In the genomic region with DNA sequence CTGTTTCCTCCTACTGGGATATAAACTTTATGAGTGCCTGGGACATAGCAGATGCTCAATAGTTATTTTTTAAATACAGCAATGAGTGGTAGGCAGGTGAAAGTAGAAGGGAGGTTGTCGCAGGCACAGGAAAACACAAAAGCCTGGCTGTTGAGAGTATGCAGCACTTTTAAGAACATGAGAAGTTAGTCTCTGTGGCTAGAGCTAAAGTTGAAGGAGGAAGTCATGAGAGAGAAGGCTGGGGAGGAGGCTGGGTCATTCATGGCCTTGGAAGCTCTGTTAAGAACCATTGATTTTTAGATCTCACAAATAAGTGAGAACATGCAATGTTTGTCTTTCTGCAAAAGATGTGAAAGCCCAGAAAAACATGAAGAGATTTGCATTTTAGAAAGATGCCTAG, we compare ENCODE assay signal across 17 cellular contexts.
DNase-seq lines count a peak whose midpoint lies in the region; ATAC-seq lines count a peak whose summit lies in the region.
"Had no signal": no experiment of that assay in that cellular context is flagged by ENCODE, and none has a peak within 500 bp of the region (broad histone marks: within the 10 kb centered on the region; RNA-seq: fewer than 3 reads in every experiment).

No MANE protein-coding gene starts in this region.

- peaks cover 49% of the 10 kb centered on the region for H3K4me1 Mint-ChIP-seq in activated naive CD4-positive, alpha-beta T cell treated with anti-CD3 and anti-CD28 coated beads, Interleukin-2, amount 50 U/mL, for 24 hours
- peaks cover 18% of the 10 kb centered on the region for H3K4me1 Mint-ChIP-seq in activated T-helper 1 cell treated with anti-CD3 and anti-CD28 coated beads, Interleukin-12 subunit alpha, Interleukin-12 subunit beta, Interleukin-2, Interleukin-4 antibody, amounts not matched to agents 30 ng/mL and 10 ng/mL and 1 ng/mL, durations not matched to agents 14 hours and 24 hours and 36 hours (ENCODE audit: low read depth)
- H3K4me1 Mint-ChIP-seq in stimulated activated naive B cell treated with anti-CD40 and anti-IgM and Interleukin-4, amounts not matched to agents 10 μg/mL and 1 μg/mL and 100 μg/mL, for 72 hours, result peaks cover 7 to 8% of the 10 kb centered on the region in 2 donors

- intact Hi-C loops in activated T-helper 1 cell treated with anti-CD3 and anti-CD28 coated beads, Interleukin-12 subunit alpha, Interleukin-12 subunit beta, Interleukin-2, Interleukin-4 antibody, amounts not matched to agents 30 ng/mL and 10 ng/mL and 1 ng/mL, durations not matched to agents 14 hours and 24 hours and 36 hours (cut with micrococcal nuclease), result no loop called here

- no peaks in the 10 kb centered on the region for H3K36me3 Mint-ChIP-seq in activated naive CD4-positive, alpha-beta T cell treated with anti-CD3 and anti-CD28 coated beads, Interleukin-2, amount 50 U/mL, for 24 hours
- peaks cover 8% of the 10 kb centered on the region for H3K36me3 Mint-ChIP-seq in activated T-helper 1 cell treated with anti-CD3 and anti-CD28 coated beads, Interleukin-12 subunit alpha, Interleukin-12 subunit beta, Interleukin-2, Interleukin-4 antibody, amounts not matched to agents 30 ng/mL and 10 ng/mL and 1 ng/mL, durations not matched to agents 14 hours and 24 hours and 36 hours (ENCODE audit: low read depth)
- peaks cover 39 to 64% of the 10 kb centered on the region in 2 donors for H3K36me3 Mint-ChIP-seq in stimulated activated naive B cell treated with anti-CD40 and anti-IgM and Interleukin-4, amounts not matched to agents 10 μg/mL and 1 μg/mL and 100 μg/mL, for 72 hours

- ATAC-seq in GM21723 (IDR thresholded peaks at IDR 0.05; ENCODE audit: unreplicated experiment), result peak; percentile 62
- ATAC-seq in stimulated activated naive B cell treated with anti-CD40 and anti-IgM and Interleukin-4, amounts not matched to agents 10 μg/mL and 1 μg/mL and 100 μg/mL, for 72 hours (replicated peaks), result no peak
- ATAC-seq: K562, Right ventricle myocardium inferior had no signal

- H3K27me3 Mint-ChIP-seq in activated naive CD4-positive, alpha-beta T cell treated with anti-CD3 and anti-CD28 coated beads, Interleukin-2, amount 50 U/mL, for 24 hours, result no peaks in the 10 kb centered on the region
- H3K27me3 Mint-ChIP-seq in activated T-helper 1 cell treated with anti-CD3 and anti-CD28 coated beads, Interleukin-12 subunit alpha, Interleukin-12 subunit beta, Interleukin-2, Interleukin-4 antibody, amounts not matched to agents 30 ng/mL and 10 ng/mL and 1 ng/mL, durations not matched to agents 14 hours and 24 hours and 36 hours (ENCODE audit: insufficient read depth), result no peaks in the 10 kb centered on the region
- no peaks in the 10 kb centered on the region for H3K27me3 Mint-ChIP-seq in stimulated activated naive B cell treated with anti-CD40 and anti-IgM and Interleukin-4, amounts not matched to agents 10 μg/mL and 1 μg/mL and 100 μg/mL, for 72 hours

- H3K4me3 Mint-ChIP-seq in activated naive CD4-positive, alpha-beta T cell treated with anti-CD3 and anti-CD28 coated beads, Interleukin-2, amount 50 U/mL, for 24 hours, result peak overlapping the region; percentile 42
- no peak overlapping the region for H3K4me3 Mint-ChIP-seq in activated T-helper 1 cell treated with anti-CD3 and anti-CD28 coated beads, Interleukin-12 subunit alpha, Interleukin-12 subunit beta, Interleukin-2, Interleukin-4 antibody, amounts not matched to agents 30 ng/mL and 10 ng/mL and 1 ng/mL, durations not matched to agents 14 hours and 24 hours and 36 hours
- H3K4me3 Mint-ChIP-seq in stimulated activated naive B cell treated with anti-CD40 and anti-IgM and Interleukin-4, amounts not matched to agents 10 μg/mL and 1 μg/mL and 100 μg/mL, for 72 hours, result no peak overlapping the region

- peak overlapping the region; percentile 25 for H3K27ac Mint-ChIP-seq in activated naive CD4-positive, alpha-beta T cell treated with anti-CD3 and anti-CD28 coated beads, Interleukin-2, amount 50 U/mL, for 24 hours
- peak overlapping the region; percentile 9 for H3K27ac Mint-ChIP-seq in activated T-helper 1 cell treated with anti-CD3 and anti-CD28 coated beads, Interleukin-12 subunit alpha, Interleukin-12 subunit beta, Interleukin-2, Interleukin-4 antibody, amounts not matched to agents 30 ng/mL and 10 ng/mL and 1 ng/mL, durations not matched to agents 14 hours and 24 hours and 36 hours
- H3K27ac Mint-ChIP-seq in stimulated activated naive B cell treated with anti-CD40 and anti-IgM and Interleukin-4, amounts not matched to agents 10 μg/mL and 1 μg/mL and 100 μg/mL, for 72 hours, result peak overlapping the region; percentile 33

- DNase-seq in activated naive CD4-positive, alpha-beta T cell treated with Interleukin-2 at 50 U/mL for 16 hours, result no peak
- DNase-seq in activated T-helper 1 cell treated with anti-CD3 and anti-CD28 coated beads, Interleukin-12 subunit alpha, Interleukin-12 subunit beta, Interleukin-2, Interleukin-4 antibody, amounts not matched to agents 30 ng/mL and 10 ng/mL and 1 ng/mL, durations not matched to agents 14 hours and 24 hours and 36 hours (ENCODE audit: low spot score), result no peak
- DNase-seq in stimulated activated naive B cell treated with anti-CD40 and anti-IgM and Interleukin-4, amounts not matched to agents 10 μg/mL and 1 μg/mL and 100 μg/mL, for 72 hours, result no peak
- DNase-seq in activated CD8-positive, alpha-beta memory T cell treated with anti-CD3 and anti-CD28 coated beads for 24 hours, result no peak
- DNase-seq in NCI-H226 (no peak), ureter (ENCODE audit: low spot score) (no peak)
- DNase-seq: BE2C, DMS 273 treated with DMSO at 0.1 percent for 48 hours, HCEC 1CT, NCI-H1092 treated with DMSO at 0.1 percent for 48 hours, NCI-H1694 treated with DMSO at 0.1 percent for 48 hours, NCI-H446, NCI-H774 had no signal

- no peaks in the 10 kb centered on the region for H3K9me3 Mint-ChIP-seq in activated naive CD4-positive, alpha-beta T cell treated with anti-CD3 and anti-CD28 coated beads, Interleukin-2, amount 50 U/mL, for 24 hours
- H3K9me3 Mint-ChIP-seq in activated T-helper 1 cell treated with anti-CD3 and anti-CD28 coated beads, Interleukin-12 subunit alpha, Interleukin-12 subunit beta, Interleukin-2, Interleukin-4 antibody, amounts not matched to agents 30 ng/mL and 10 ng/mL and 1 ng/mL, durations not matched to agents 14 hours and 24 hours and 36 hours, result no peaks in the 10 kb centered on the region
- no peaks in the 10 kb centered on the region for H3K9me3 Mint-ChIP-seq in stimulated activated naive B cell treated with anti-CD40 and anti-IgM and Interleukin-4, amounts not matched to agents 10 μg/mL and 1 μg/mL and 100 μg/mL, for 72 hours
